ENCODE assay signal across 21 cellular contexts in genomic region chr13:39577203-39577602, GRCh38. TPM values are rescaled to one million over a fixed set of nuclear protein-coding genes. Genes with fewer than 3 reads are reported as not detected.
DNase-seq lines count a peak whose midpoint lies in the region; ATAC-seq and TF ChIP-seq lines count a peak whose summit lies in the region.
"Had no signal": no experiment of that assay in that cellular context is flagged by ENCODE, and none has a peak within 500 bp of the region (broad histone marks: within the 10 kb centered on the region; RNA-seq: fewer than 3 reads in every experiment).

No MANE protein-coding gene starts in this region.

- no peak overlapping the region for H3K4me3 ChIP-seq in upper lobe of right lung
- H3K4me3 ChIP-seq: BLaER1 treated with 17β-estradiol and CSF1 and Interleukin-3, amounts not matched to agents 10 nM and 100 nM; SK-N-MC had no signal

- no peaks in the 10 kb centered on the region for H3K36me3 ChIP-seq in upper lobe of right lung
- H3K36me3 ChIP-seq: BLaER1 treated with 17β-estradiol and CSF1 and Interleukin-3, amounts not matched to agents 10 nM and 100 nM had no signal

- intact Hi-C loops in upper lobe of right lung (cut with DNase I): no loop called here

- H3K4me1 ChIP-seq in upper lobe of right lung: peaks cover 17% of the 10 kb centered on the region
- H3K4me1 ChIP-seq: BLaER1 treated with 17β-estradiol and CSF1 and Interleukin-3, amounts not matched to agents 10 nM and 100 nM had no signal

- H3K9me3 ChIP-seq in upper lobe of right lung: no peaks in the 10 kb centered on the region
- H3K9me3 ChIP-seq: BLaER1 treated with 17β-estradiol and CSF1 and Interleukin-3, amounts not matched to agents 10 nM and 100 nM had no signal

- no peak for TF ChIP-seq CTCF in upper lobe of right lung (IDR thresholded peaks at IDR 0.05)

- DNase-seq in NCI-H1436 (lab: John Stamatoyannopoulos, UW): peak; percentile 0
- DNase-seq in NCI-H1436 treated with DMSO at 0.1 percent for 48 hours (lab: John Stamatoyannopoulos, UW): no peak
- peak; percentile 12 for DNase-seq in NCI-H2107 (lab: John Stamatoyannopoulos, UW)
- peak; percentile 18 for DNase-seq in NCI-H82 treated with DMSO at 0.1 percent for 48 hours (lab: John Stamatoyannopoulos, UW; ENCODE audit: unreplicated experiment)
- no peak for DNase-seq in upper lobe of right lung
- no peak for DNase-seq in activated CD4-positive, alpha-beta T cell treated with anti-CD3 and anti-CD28 coated beads, Interleukin-2, amount 50 U/mL, for 48 hours
- DNase-seq: 8988T; Calu3; CD8-positive, alpha-beta T cell; EL; GF-D8; KBM-7; MM.1S; NCI-H1048; NCI-H1694; NCI-H2081; NCI-H510A treated with DMSO at 0.1 percent for 48 hours; SW 1271 had no signal

- ATAC-seq in upper lobe of right lung: peak; percentile 91
- ATAC-seq in GM19397 (IDR thresholded peaks at IDR 0.05; ENCODE audit: unreplicated experiment): no peak
- ATAC-seq: CD8-positive, alpha-beta T cell had no signal

- H3K27ac ChIP-seq in upper lobe of right lung: no peak overlapping the region
- H3K27ac ChIP-seq: BLaER1 treated with 17β-estradiol and CSF1 and Interleukin-3, amounts not matched to agents 10 nM and 100 nM; SK-N-MC had no signal

- H3K27me3 ChIP-seq in upper lobe of right lung: no peaks in the 10 kb centered on the region
- H3K27me3 ChIP-seq: BLaER1 treated with 17β-estradiol and CSF1 and Interleukin-3, amounts not matched to agents 10 nM and 100 nM had no signal

RNA-seq across cellular contexts. Expression of gene LHFPL6, which starts 25.8 kb away (rescaled TPM):
- 80.0 TPM for total RNA-seq in upper lobe of right lung
- total RNA-seq: Calu3; CD8-positive, alpha-beta T cell had no signal

Comparison
In these comparisons a context has a peak if more than half of its experiments do, and no peak if none do; other contexts are left out.
1. DNase-seq: peak in NCI-H1436 (single experiment), NCI-H2107 (single experiment) and NCI-H82 treated with DMSO at 0.1 percent for 48 hours (single experiment); none in NCI-H1436 treated with DMSO at 0.1 percent for 48 hours (single experiment), upper lobe of right lung (single experiment) and activated CD4-positive, alpha-beta T cell treated with anti-CD3 and anti-CD28 coated beads, Interleukin-2, amount 50 U/mL, for 48 hours (0 of 2).